ENCODE assay signal across 1 cellular context in genomic region chrX:18173494-18174180, GRCh38.
TF ChIP-seq lines count a peak whose summit lies in the region.

No MANE protein-coding gene starts in this region.

TF ChIP-seq in K562, 482 proteins besides CTCF, POLR2A, EP300 and RAD21 (continued from another document and continues in another):
- TF ChIP-seq, protein P1, sequence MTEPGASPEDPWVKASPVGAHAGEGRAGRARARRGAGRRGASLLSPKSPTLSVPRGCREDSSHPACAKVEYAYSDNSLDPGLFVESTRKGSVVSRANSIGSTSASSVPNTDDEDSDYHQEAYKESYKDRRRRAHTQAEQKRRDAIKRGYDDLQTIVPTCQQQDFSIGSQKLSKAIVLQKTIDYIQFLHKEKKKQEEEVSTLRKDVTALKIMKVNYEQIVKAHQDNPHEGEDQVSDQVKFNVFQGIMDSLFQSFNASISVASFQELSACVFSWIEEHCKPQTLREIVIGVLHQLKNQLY (CRISPR knock-in tag; conservative IDR thresholded peaks at IDR 0.05) = no peak
- TF ChIP-seq TCF7 (IDR thresholded peaks at IDR 0.05; ENCODE audit: borderline replicate concordance) = no peak
- peak; percentile 80 for TF ChIP-seq TCF3 (CRISPR knock-in tag; IDR thresholded peaks at IDR 0.05)
- TF ChIP-seq CREB5 (CRISPR knock-in tag; IDR thresholded peaks at IDR 0.05) = no peak
- no peak for TF ChIP-seq KAT7 (CRISPR knock-in tag; IDR thresholded peaks at IDR 0.05; ENCODE audit: borderline replicate concordance)
- no peak for TF ChIP-seq JUN (IDR thresholded peaks at IDR 0.05; ENCODE audit: borderline replicate concordance, low read depth, low read length)
- TF ChIP-seq JUN (CRISPR knock-in tag; IDR thresholded peaks at IDR 0.05; ENCODE audit: borderline replicate concordance) = no peak
- TF ChIP-seq ZC3H4 (CRISPR knock-in tag; IDR thresholded peaks at IDR 0.05; ENCODE audit: borderline replicate concordance) = no peak
- TF ChIP-seq ZNF764 (CRISPR knock-in tag; IDR thresholded peaks at IDR 0.05; ENCODE audit: low read depth) = no peak
- peak; percentile 74 to 82 for TF ChIP-seq NRF1 (conservative IDR thresholded peaks at IDR 0.05 in 1 of 2, IDR thresholded peaks at IDR 0.05 in 1 of 2)
- TF ChIP-seq C11orf30 (IDR thresholded peaks at IDR 0.05; ENCODE audit: low read depth) = peak; percentile 86
- TF ChIP-seq ZNF561 (CRISPR knock-in tag; conservative IDR thresholded peaks at IDR 0.05) = no peak
- TF ChIP-seq GABPB2 (CRISPR knock-in tag; conservative IDR thresholded peaks at IDR 0.05) = no peak
- TF ChIP-seq, protein P2, sequence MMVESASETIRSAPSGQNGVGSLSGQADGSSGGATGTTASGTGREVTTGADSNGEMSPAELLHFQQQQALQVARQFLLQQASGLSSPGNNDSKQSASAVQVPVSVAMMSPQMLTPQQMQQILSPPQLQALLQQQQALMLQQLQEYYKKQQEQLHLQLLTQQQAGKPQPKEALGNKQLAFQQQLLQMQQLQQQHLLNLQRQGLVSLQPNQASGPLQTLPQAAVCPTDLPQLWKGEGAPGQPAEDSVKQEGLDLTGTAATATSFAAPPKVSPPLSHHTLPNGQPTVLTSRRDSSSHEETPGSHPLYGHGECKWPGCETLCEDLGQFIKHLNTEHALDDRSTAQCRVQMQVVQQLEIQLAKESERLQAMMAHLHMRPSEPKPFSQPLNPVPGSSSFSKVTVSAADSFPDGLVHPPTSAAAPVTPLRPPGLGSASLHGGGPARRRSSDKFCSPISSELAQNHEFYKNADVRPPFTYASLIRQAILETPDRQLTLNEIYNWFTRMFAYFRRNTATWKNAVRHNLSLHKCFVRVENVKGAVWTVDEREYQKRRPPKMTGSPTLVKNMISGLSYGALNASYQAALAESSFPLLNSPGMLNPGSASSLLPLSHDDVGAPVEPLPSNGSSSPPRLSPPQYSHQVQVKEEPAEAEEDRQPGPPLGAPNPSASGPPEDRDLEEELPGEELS (CRISPR knock-in tag; IDR thresholded peaks at IDR 0.05; ENCODE audit: borderline replicate concordance) = no peak
- TF ChIP-seq CHD7 (IDR thresholded peaks at IDR 0.05; ENCODE audit: low read depth, low read length) = no peak
- TF ChIP-seq ZSCAN32 (CRISPR knock-in tag; IDR thresholded peaks at IDR 0.05) = no peak
- no peak for TF ChIP-seq SMAD2 (IDR thresholded peaks at IDR 0.05; ENCODE audit: low read depth, low read length)
- TF ChIP-seq TAF1 (IDR thresholded peaks at IDR 0.05; ENCODE audit: control insufficient read depth, extremely low read depth, insufficient read depth, low read length, severe bottlenecking) = no peak
- TF ChIP-seq RBM14 (IDR thresholded peaks at IDR 0.05; ENCODE audit: borderline replicate concordance, insufficient read depth, low read depth, low read length) = no peak
- TF ChIP-seq RBM17 (IDR thresholded peaks at IDR 0.05; ENCODE audit: borderline replicate concordance, low read depth, low read length) = no peak
- TF ChIP-seq L3MBTL2 (IDR thresholded peaks at IDR 0.05) = no peak
- no peak for TF ChIP-seq SNRNP70 (optimal IDR thresholded peaks at IDR 0.05; ENCODE audit: low read depth, low read length)
- TF ChIP-seq, protein P3, sequence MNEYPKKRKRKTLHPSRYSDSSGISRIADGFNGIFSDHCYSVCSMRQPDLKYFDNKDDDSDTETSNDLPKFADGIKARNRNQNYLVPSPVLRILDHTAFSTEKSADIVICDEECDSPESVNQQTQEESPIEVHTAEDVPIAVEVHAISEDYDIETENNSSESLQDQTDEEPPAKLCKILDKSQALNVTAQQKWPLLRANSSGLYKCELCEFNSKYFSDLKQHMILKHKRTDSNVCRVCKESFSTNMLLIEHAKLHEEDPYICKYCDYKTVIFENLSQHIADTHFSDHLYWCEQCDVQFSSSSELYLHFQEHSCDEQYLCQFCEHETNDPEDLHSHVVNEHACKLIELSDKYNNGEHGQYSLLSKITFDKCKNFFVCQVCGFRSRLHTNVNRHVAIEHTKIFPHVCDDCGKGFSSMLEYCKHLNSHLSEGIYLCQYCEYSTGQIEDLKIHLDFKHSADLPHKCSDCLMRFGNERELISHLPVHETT (CRISPR knock-in tag; conservative IDR thresholded peaks at IDR 0.05 in 1 of 2, IDR thresholded peaks at IDR 0.05 in 1 of 2) = no peak
- TF ChIP-seq DDX20 (tag; IDR thresholded peaks at IDR 0.05; ENCODE audit: low read depth) = no peak
- no peak for TF ChIP-seq HNRNPH1 (optimal IDR thresholded peaks at IDR 0.05; ENCODE audit: low read depth, low read length)
- peak; percentile 87 for TF ChIP-seq CBFA2T3 (IDR thresholded peaks at IDR 0.05)
- TF ChIP-seq PML (IDR thresholded peaks at IDR 0.05; ENCODE audit: low read length) = peak; percentile 43; the same call in 1 of the 2 replicates
- no peak for TF ChIP-seq SREBF2 (CRISPR knock-in tag; IDR thresholded peaks at IDR 0.05)
- no peak for TF ChIP-seq ZNF584 (CRISPR knock-in tag; IDR thresholded peaks at IDR 0.05; ENCODE audit: low read depth)
- TF ChIP-seq KDM2B (CRISPR knock-in tag; IDR thresholded peaks at IDR 0.05) = no peak
- no peak for TF ChIP-seq ZNF431 (CRISPR knock-in tag; IDR thresholded peaks at IDR 0.05)
- no peak; the same call in 1 of the 2 replicates for TF ChIP-seq LEF1 (IDR thresholded peaks at IDR 0.05)
- TF ChIP-seq ETV1 (tag; conservative IDR thresholded peaks at IDR 0.05; ENCODE audit: low read depth) = no peak
- no peak for TF ChIP-seq FOXA1 (IDR thresholded peaks at IDR 0.05; ENCODE audit: borderline replicate concordance)
- no peak for TF ChIP-seq ZNF24 (IDR thresholded peaks at IDR 0.05)
- no peak for TF ChIP-seq ZBTB8A (IDR thresholded peaks at IDR 0.05; ENCODE audit: partially characterized antibody)
- TF ChIP-seq HDAC3 (IDR thresholded peaks at IDR 0.05; ENCODE audit: borderline replicate concordance, partially characterized antibody) = no peak
- TF ChIP-seq USF1 (CRISPR knock-in tag; IDR thresholded peaks at IDR 0.05) = no peak
- no peak for TF ChIP-seq ZNF436 (CRISPR knock-in tag; IDR thresholded peaks at IDR 0.05)
- TF ChIP-seq, protein P4, sequence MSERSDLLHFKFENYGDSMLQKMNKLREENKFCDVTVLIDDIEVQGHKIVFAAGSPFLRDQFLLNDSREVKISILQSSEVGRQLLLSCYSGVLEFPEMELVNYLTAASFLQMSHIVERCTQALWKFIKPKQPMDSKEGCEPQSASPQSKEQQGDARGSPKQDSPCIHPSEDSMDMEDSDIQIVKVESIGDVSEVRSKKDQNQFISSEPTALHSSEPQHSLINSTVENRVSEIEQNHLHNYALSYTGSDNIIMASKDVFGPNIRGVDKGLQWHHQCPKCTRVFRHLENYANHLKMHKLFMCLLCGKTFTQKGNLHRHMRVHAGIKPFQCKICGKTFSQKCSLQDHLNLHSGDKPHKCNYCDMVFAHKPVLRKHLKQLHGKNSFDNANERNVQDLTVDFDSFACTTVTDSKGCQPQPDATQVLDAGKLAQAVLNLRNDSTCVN (CRISPR knock-in tag; IDR thresholded peaks at IDR 0.05) = no peak
- TF ChIP-seq PHF8 (IDR thresholded peaks at IDR 0.05; ENCODE audit: borderline replicate concordance, low read length) = no peak
- peak; percentile 37; the same call in 1 of the 2 replicates for TF ChIP-seq ATF3 (IDR thresholded peaks at IDR 0.05)
- TF ChIP-seq ATF3 (CRISPR knock-in tag; conservative IDR thresholded peaks at IDR 0.05) = no peak
- TF ChIP-seq PHTF2 (CRISPR knock-in tag; IDR thresholded peaks at IDR 0.05) = no peak
- TF ChIP-seq RAD51 (IDR thresholded peaks at IDR 0.05; ENCODE audit: borderline replicate concordance, low read depth) = no peak
- no peak for TF ChIP-seq SIX5 (IDR thresholded peaks at IDR 0.05; ENCODE audit: borderline replicate concordance in 1 of 2, insufficient read depth in 1 of 2, low read depth in 1 of 2, low read length in 2 of 2)
- TF ChIP-seq, protein P5, sequence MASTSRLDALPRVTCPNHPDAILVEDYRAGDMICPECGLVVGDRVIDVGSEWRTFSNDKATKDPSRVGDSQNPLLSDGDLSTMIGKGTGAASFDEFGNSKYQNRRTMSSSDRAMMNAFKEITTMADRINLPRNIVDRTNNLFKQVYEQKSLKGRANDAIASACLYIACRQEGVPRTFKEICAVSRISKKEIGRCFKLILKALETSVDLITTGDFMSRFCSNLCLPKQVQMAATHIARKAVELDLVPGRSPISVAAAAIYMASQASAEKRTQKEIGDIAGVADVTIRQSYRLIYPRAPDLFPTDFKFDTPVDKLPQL (IDR thresholded peaks at IDR 0.05; ENCODE audit: extremely low read depth, insufficient read length) = no peak
